In genomic region chr10:11610151-11610854, GRCh38 we compare ENCODE assay signal across 8 cellular contexts. TPM values are rescaled to one million over a fixed set of nuclear protein-coding genes. Genes with fewer than 3 reads are reported as not detected.
DNase-seq lines count a peak whose midpoint lies in the region; ATAC-seq, FAIRE-seq and TF ChIP-seq lines count a peak whose summit lies in the region.

No MANE protein-coding gene starts in this region.

- 0 out of 2 replicates have a peak overlapping the region, but pooled peaks have one; percentile 42 for H2AFZ ChIP-seq in PC-3 (ENCODE audit: low read length)

- no peaks in the 10 kb centered on the region for H3K9me2 ChIP-seq in PC-3 (replicated peaks; ENCODE audit: low read length)

- DNase-seq in PC-3: no peak
- no peak for DNase-seq in epithelial cell of prostate (ENCODE audit: low read depth, low spot score)
- DNase-seq in pancreas: no peak
- DNase-seq in HuH-7 (ENCODE audit: low spot score): no peak
- no peak for DNase-seq in GF-D8 (lab: John Stamatoyannopoulos, UW)
- DNase-seq in MV-4-11 (lab: John Stamatoyannopoulos, UW): no peak

- WGBS in pancreas, 2 donors: 4 to 5% methylated on average over 12 of the region's 12 CpGs

- H3K9ac ChIP-seq in ES-I3 (ENCODE audit: low read depth, low read length) (peak overlapping the region; percentile 78), PC-3 (ENCODE audit: low read length) (peak overlapping the region; percentile 79)

- ATAC-seq in PC-3 (no peak), pancreas (no peak), GM18520 (IDR thresholded peaks at IDR 0.05; ENCODE audit: unreplicated experiment) (no peak)

- peak overlapping the region; percentile 75 for H3K4me3 ChIP-seq in PC-3 (ENCODE audit: low read length)
- peak overlapping the region; percentile 80 to 94 (median 84) for H3K4me3 ChIP-seq in pancreas

- TSS peak; percentile 39 for BruUV-seq in PC-3 (replicated peaks; lab: Mats Ljungman, UMichigan)

- no peak for FAIRE-seq in pancreas (lab: Jason Lieb, UNC)

- peak overlapping the region; percentile 76 for H3K4me2 ChIP-seq in PC-3 (ENCODE audit: low read length)

- H3K27me3 ChIP-seq in PC-3 (ENCODE audit: low read length): no peaks in the 10 kb centered on the region
- no peaks in the 10 kb centered on the region for H3K27me3 ChIP-seq in pancreas

- peaks cover 56% of the 10 kb centered on the region for H3K79me2 ChIP-seq in PC-3 (ENCODE audit: low read length)

- intact Hi-C loops in PC-3 (cut with micrococcal nuclease): loop anchor here (2.0 kb wide), 1 partner anchor 74 kb away; no protein-coding TSS in a partner anchor
- intact Hi-C loops in pancreas (cut with DNase I): no loop called here

- H3K27ac ChIP-seq in PC-3 (ENCODE audit: low read length) (peak overlapping the region; percentile 34; the same call in 1 of the 2 replicates), epithelial cell of prostate (peak overlapping the region; percentile 80), pancreas (peak overlapping the region; percentile 81 to 93 (median 90))

- no peaks in the 10 kb centered on the region for H3K36me3 ChIP-seq in ES-I3 (ENCODE audit: insufficient read depth, low read length)
- no peaks in the 10 kb centered on the region for H3K36me3 ChIP-seq in PC-3 (ENCODE audit: low read depth, low read length)
- no peaks in the 10 kb centered on the region for H3K36me3 ChIP-seq in pancreas

- H4K20me1 ChIP-seq in PC-3 (ENCODE audit: low read length): 0 out of 2 replicates have a peak, but pooled peaks cover 5% of the 10 kb centered on the region

- POLR2A ChIA-PET in PC-3 (lab: Charles Lee; ENCODE audit: unreplicated experiment): interaction anchor here (0.7 kb wide), 1 partner anchor 115 kb away, joined by 5 read pairs; no protein-coding TSS in a partner anchor

- CTCF ChIA-PET in PC-3 (lab: Charles Lee): no interaction called here

- no peaks in the 10 kb centered on the region for H3F3A ChIP-seq in PC-3 (ENCODE audit: low read length, unreplicated experiment)

- H3K4me1 ChIP-seq in ES-I3 (ENCODE audit: insufficient read depth, low read length) (peaks cover 17% of the 10 kb centered on the region), PC-3 (ENCODE audit: insufficient read depth, low read length) (peaks cover 14% of the 10 kb centered on the region; the same call in 1 of the 2 replicates), pancreas (peaks cover 0 to 14% (median 10%) of the 10 kb centered on the region in 3 donors)

- TF ChIP-seq CTCF in PC-3 (conservative IDR thresholded peaks at IDR 0.05; ENCODE audit: low read depth, low read length) (no peak), pancreas (IDR thresholded peaks at IDR 0.05) (no peak)

- H3K9me3 ChIP-seq in ES-I3 (ENCODE audit: control insufficient read depth, insufficient read depth, low read length) (no peaks in the 10 kb centered on the region), PC-3 (ENCODE audit: low read length) (no peaks in the 10 kb centered on the region), pancreas (no peaks in the 10 kb centered on the region)

RNA-seq across cellular contexts. Expression of gene USP6NL, which starts 1.1 kb away (rescaled TPM):
- total RNA-seq in PC-3 (2014; rRNA removed) (13.0 and 14.3 TPM in 2 replicates), pancreas (10 to 100 TPM in 1 of 6 donors, 1 to 10 TPM in 5; 4.2 to 10.4 (median 6.0) TPM)
- 1 to 10 TPM; 2.2 to 3.8 TPM for polyA plus RNA-seq in pancreas

Comparison
In these comparisons a context has a peak if more than half of its experiments do, and no peak if none do; other contexts are left out.
1. H3K27ac ChIP-seq: peak in every context shown above with its lines; median percentile 90 in pancreas; 80 in epithelial cell of prostate; 34 in PC-3.